Comparison of ENCODE assay signal across 8 cellular contexts in the genomic region with DNA sequence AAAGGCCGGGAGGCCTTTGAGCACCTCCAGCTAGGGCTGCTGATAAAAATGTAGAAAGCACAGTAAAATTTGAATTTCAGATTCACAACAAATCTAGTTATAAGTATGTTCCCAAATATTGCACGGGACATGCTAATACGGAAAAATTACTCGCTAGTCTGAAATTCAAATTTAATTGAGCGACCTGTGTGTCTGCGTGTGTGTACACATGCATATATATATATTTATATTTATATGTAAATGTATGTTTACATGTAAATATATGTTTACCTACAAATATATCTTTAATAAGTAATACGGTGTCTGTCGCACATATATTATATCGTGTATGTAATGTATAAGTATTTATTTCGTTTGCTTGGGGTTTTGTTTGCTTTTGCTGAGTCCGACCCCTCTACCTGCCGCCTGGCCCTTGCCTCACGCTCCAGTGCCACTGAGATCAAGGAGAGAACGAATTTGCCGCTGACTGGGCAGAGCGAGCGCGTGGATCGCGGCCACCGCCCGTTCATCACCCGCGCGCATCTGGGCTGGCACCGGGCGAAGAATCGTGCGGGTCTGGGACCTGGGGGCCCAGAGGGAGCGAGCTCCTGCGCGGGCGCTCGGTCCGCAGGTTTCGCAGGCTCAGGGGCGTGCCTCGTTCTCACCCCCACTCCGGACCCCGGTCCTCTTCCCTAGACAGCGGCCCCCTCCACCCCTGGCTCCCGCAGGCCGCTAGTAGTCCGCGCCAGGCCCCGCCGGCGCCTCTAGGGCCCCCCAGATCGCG. TPM values are rescaled to one million over a fixed set of nuclear protein-coding genes. Genes with fewer than 3 reads are reported as not detected.
DNase-seq lines count a peak whose midpoint lies in the region; TF ChIP-seq lines count a peak whose summit lies in the region.

No MANE protein-coding gene starts in this region.

- peak overlapping the region; percentile 79 for H3K4me3 Mint-ChIP-seq in activated naive CD4-positive, alpha-beta T cell treated with anti-CD3 and anti-CD28 coated beads, Interleukin-2, amount 10 ng/mL, durations not matched to agents 7 days and 5 days
- H3K4me3 Mint-ChIP-seq in type B pancreatic cell, result peak overlapping the region; percentile 87

- no peaks in the 10 kb centered on the region for H3K9me3 Mint-ChIP-seq in activated naive CD4-positive, alpha-beta T cell treated with anti-CD3 and anti-CD28 coated beads, Interleukin-2, amount 10 ng/mL, durations not matched to agents 7 days and 5 days
- no peaks in the 10 kb centered on the region for H3K9me3 Mint-ChIP-seq in type B pancreatic cell

- WGBS in mesodermal cell (ENCODE audit: insufficient coverage in 2 of 2), 2 experiments, result 7 to 8% methylated on average over 20 to 37 of the region's 50 CpGs
- WGBS in prostate gland, result 15% methylated on average over 27 of the region's 50 CpGs

- TF ChIP-seq CTCF in astrocyte of the cerebellum (IDR thresholded peaks at IDR 0.05; ENCODE audit: low read depth, low read length, missing control alignments), result no peak
- TF ChIP-seq CTCF in type B pancreatic cell (conservative IDR thresholded peaks at IDR 0.05), result no peak
- TF ChIP-seq CTCF in prostate gland (IDR thresholded peaks at IDR 0.05), result no peak

- intact Hi-C loops in prostate gland (cut with DNase I), result no loop called here

- no peaks in the 10 kb centered on the region for H3K4me1 ChIP-seq in mesodermal cell (ENCODE audit: control insufficient read depth, insufficient read depth, low read length, poor library complexity, severe bottlenecking)
- peaks cover 8% of the 10 kb centered on the region for H3K4me1 ChIP-seq in prostate gland (replicated peaks)

- TF ChIP-seq POLR2A in prostate gland (IDR thresholded peaks at IDR 0.05), result no peak

- H3K27ac ChIP-seq in mesodermal cell (ENCODE audit: low read depth, low read length, severe bottlenecking), result no peak overlapping the region
- H3K27ac ChIP-seq in prostate gland, result no peak overlapping the region

- peaks cover 14% of the 10 kb centered on the region for H3K36me3 Mint-ChIP-seq in activated naive CD4-positive, alpha-beta T cell treated with anti-CD3 and anti-CD28 coated beads, Interleukin-2, amount 10 ng/mL, durations not matched to agents 7 days and 5 days
- peaks cover 3% of the 10 kb centered on the region for H3K36me3 Mint-ChIP-seq in type B pancreatic cell

- DNase-seq in activated naive CD4-positive, alpha-beta T cell treated with anti-CD3 and anti-CD28 coated beads, Interleukin-2, amount 10 ng/mL, durations not matched to agents 7 days and 5 days, result no peak
- DNase-seq in activated naive CD4-positive, alpha-beta T cell treated with Interleukin-2 at 50 U/mL for 16 hours, result no peak
- DNase-seq in astrocyte of the cerebellum (ENCODE audit: low read depth) (no peak), type B pancreatic cell (ENCODE audit: extremely low spot score, unreplicated experiment) (no peak), prostate gland (ENCODE audit: low spot score) (no peak), NCI-H1694 treated with DMSO at 0.1 percent for 48 hours (lab: John Stamatoyannopoulos, UW) (no peak), NCI-H1417 (lab: John Stamatoyannopoulos, UW) (no peak)

- H3K4me3 ChIP-seq in astrocyte of the cerebellum (ENCODE audit: low read depth, low read length), result peak overlapping the region; percentile 94
- peak overlapping the region; percentile 80 for H3K4me3 ChIP-seq in mesodermal cell (ENCODE audit: extremely low read depth, insufficient read depth, low read length, poor library complexity, severe bottlenecking)
- peak overlapping the region in 1 of 2 donors; percentile 80 for H3K4me3 ChIP-seq in prostate gland

- H3K36me3 ChIP-seq in mesodermal cell (ENCODE audit: control insufficient read depth, insufficient read depth, low read length) (peaks cover 20% of the 10 kb centered on the region), prostate gland (no peaks in the 10 kb centered on the region)

- H3K9me3 ChIP-seq in mesodermal cell (ENCODE audit: control insufficient read depth, low read length) (no peaks in the 10 kb centered on the region), prostate gland (no peaks in the 10 kb centered on the region)

- in situ Hi-C loops in astrocyte of the cerebellum (cut with HindIII; ENCODE audit: low sequenced_read_pairs), result no loop called here

- H3K27me3 Mint-ChIP-seq in activated naive CD4-positive, alpha-beta T cell treated with anti-CD3 and anti-CD28 coated beads, Interleukin-2, amount 10 ng/mL, durations not matched to agents 7 days and 5 days, result peaks cover 54% of the 10 kb centered on the region
- peaks cover 40% of the 10 kb centered on the region for H3K27me3 Mint-ChIP-seq in type B pancreatic cell

- H3K4me1 Mint-ChIP-seq in activated naive CD4-positive, alpha-beta T cell treated with anti-CD3 and anti-CD28 coated beads, Interleukin-2, amount 10 ng/mL, durations not matched to agents 7 days and 5 days, result peaks cover 28% of the 10 kb centered on the region
- peaks cover 8% of the 10 kb centered on the region for H3K4me1 Mint-ChIP-seq in type B pancreatic cell (ENCODE audit: unreplicated experiment)

- CTCF ChIA-PET in activated naive CD4-positive, alpha-beta T cell treated with anti-CD3 and anti-CD28 coated beads, Interleukin-2, amount 10 ng/mL, durations not matched to agents 7 days and 5 days (lab: Charles Lee), result no interaction called here

- no peak overlapping the region for H3K27ac Mint-ChIP-seq in activated naive CD4-positive, alpha-beta T cell treated with anti-CD3 and anti-CD28 coated beads, Interleukin-2, amount 10 ng/mL, durations not matched to agents 7 days and 5 days
- H3K27ac Mint-ChIP-seq in type B pancreatic cell, result no peak overlapping the region

- H3K27me3 ChIP-seq in prostate gland (replicated peaks; ENCODE audit: insufficient read depth), result peaks cover 13% of the 10 kb centered on the region

RNA-seq across cellular contexts. Expression of a gene that starts 0.5 kb away (rescaled TPM):
- 25.4 TPM for polyA plus RNA-seq in mesodermal cell (2013, experiment 1 of 2)
- 19.7 TPM for polyA plus RNA-seq in mesodermal cell (2013, experiment 2 of 2)
- total RNA-seq in type B pancreatic cell (ENCODE audit: low replicate concordance) (22.5 and 26.7 TPM in 2 replicates), prostate gland (10 to 100 TPM; 22.3 to 39.5 TPM)

RNA-seq across cellular contexts. Expression of a gene that starts 1.9 kb away (rescaled TPM):
- not detected for polyA plus RNA-seq in mesodermal cell (2013, experiment 1 of 2)
- 0.10 TPM for polyA plus RNA-seq in mesodermal cell (2013, experiment 2 of 2)
- 1.6 TPM in 2 replicates for total RNA-seq in type B pancreatic cell (ENCODE audit: low replicate concordance)
- 10 to 100 TPM in 1 of 2 donors, 1 to 10 TPM in 1; 5.1 to 15.1 TPM for total RNA-seq in prostate gland

RNA-seq across cellular contexts. Expression of a gene that starts 25.6 kb away (rescaled TPM):
- polyA plus RNA-seq in mesodermal cell (2013, experiment 1 of 2), result 31.7 TPM
- polyA plus RNA-seq in mesodermal cell (2013, experiment 2 of 2), result 26.3 TPM
- 26.6 and 56.6 TPM in 2 replicates for total RNA-seq in type B pancreatic cell (ENCODE audit: low replicate concordance)
- 10 to 100 TPM; 26.4 to 35.0 TPM for total RNA-seq in prostate gland

RNA-seq across cellular contexts. Expression of a gene that starts 39.1 kb away (rescaled TPM):
- polyA plus RNA-seq in mesodermal cell (2013, experiment 1 of 2), result 17.0 TPM
- polyA plus RNA-seq in mesodermal cell (2013, experiment 2 of 2), result 16.3 TPM
- 26.7 and 61.7 TPM in 2 replicates for total RNA-seq in type B pancreatic cell (ENCODE audit: low replicate concordance)
- total RNA-seq in prostate gland, result 10 to 100 TPM; 67.3 to 82.5 TPM
